ENCODE assay signal across 1 cellular context in the genomic region with DNA sequence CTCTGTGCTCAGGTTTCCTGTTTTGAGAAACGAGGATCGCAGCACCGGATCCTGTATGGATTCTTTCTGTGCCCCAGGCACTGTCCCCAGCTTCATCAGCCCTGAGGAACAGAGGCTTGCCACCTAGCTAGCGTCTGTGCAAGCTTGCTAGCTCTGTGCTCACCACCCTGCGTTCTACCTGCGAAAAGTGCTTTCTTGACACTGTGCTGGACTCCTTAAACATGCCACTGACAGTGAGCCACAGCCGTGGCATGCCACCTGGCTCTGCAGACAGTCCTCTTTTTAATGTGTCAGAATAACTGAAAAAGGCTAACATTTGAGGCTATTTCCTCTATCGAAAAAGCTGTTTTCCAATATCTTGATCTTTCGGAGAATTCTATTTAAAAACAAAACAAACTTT.
TF ChIP-seq lines count a peak whose summit lies in the region.

No MANE protein-coding gene starts in this region.

TF ChIP-seq in GM23338, 12 proteins besides CTCF, POLR2A, EP300 and RAD21 (continued from another document):
- TF ChIP-seq, protein P1, sequence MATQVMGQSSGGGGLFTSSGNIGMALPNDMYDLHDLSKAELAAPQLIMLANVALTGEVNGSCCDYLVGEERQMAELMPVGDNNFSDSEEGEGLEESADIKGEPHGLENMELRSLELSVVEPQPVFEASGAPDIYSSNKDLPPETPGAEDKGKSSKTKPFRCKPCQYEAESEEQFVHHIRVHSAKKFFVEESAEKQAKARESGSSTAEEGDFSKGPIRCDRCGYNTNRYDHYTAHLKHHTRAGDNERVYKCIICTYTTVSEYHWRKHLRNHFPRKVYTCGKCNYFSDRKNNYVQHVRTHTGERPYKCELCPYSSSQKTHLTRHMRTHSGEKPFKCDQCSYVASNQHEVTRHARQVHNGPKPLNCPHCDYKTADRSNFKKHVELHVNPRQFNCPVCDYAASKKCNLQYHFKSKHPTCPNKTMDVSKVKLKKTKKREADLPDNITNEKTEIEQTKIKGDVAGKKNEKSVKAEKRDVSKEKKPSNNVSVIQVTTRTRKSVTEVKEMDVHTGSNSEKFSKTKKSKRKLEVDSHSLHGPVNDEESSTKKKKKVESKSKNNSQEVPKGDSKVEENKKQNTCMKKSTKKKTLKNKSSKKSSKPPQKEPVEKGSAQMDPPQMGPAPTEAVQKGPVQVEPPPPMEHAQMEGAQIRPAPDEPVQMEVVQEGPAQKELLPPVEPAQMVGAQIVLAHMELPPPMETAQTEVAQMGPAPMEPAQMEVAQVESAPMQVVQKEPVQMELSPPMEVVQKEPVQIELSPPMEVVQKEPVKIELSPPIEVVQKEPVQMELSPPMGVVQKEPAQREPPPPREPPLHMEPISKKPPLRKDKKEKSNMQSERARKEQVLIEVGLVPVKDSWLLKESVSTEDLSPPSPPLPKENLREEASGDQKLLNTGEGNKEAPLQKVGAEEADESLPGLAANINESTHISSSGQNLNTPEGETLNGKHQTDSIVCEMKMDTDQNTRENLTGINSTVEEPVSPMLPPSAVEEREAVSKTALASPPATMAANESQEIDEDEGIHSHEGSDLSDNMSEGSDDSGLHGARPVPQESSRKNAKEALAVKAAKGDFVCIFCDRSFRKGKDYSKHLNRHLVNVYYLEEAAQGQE (IDR thresholded peaks at IDR 0.05; ENCODE audit: unreplicated experiment), result no peak
- no peak for TF ChIP-seq EZH2phosphoT487 (IDR thresholded peaks at IDR 0.05; ENCODE audit: unreplicated experiment)
